In genomic region chr19:14434157-14434501, GRCh38 we compare ENCODE assay signal across 6 cellular contexts. TPM values are rescaled to one million over a fixed set of nuclear protein-coding genes. Genes with fewer than 3 reads are reported as not detected.
DNase-seq lines count a peak whose midpoint lies in the region; ATAC-seq, FAIRE-seq and TF ChIP-seq lines count a peak whose summit lies in the region.

No MANE protein-coding gene starts in this region.

- WGBS in mesodermal cell (ENCODE audit: insufficient coverage in 2 of 2), 2 experiments, result 83 to 85% methylated on average over 2 to 4 of the region's 4 CpGs

- peak overlapping the region; percentile 42 for H3K27ac Mint-ChIP-seq in activated T-helper 2 cell treated with anti-CD3 and anti-CD28 coated beads, Interferon-gamma antibody, Interleukin-2, Interleukin-4, amounts not matched to agents 10 μg/mL and 5 μg/mL and 100 μg/mL, durations not matched to agents 14 hours and 24 hours and 36 hours

- intact Hi-C loops in activated T-helper 2 cell treated with anti-CD3 and anti-CD28 coated beads, Interferon-gamma antibody, Interleukin-2, Interleukin-4, amounts not matched to agents 10 μg/mL and 5 μg/mL and 100 μg/mL, durations not matched to agents 14 hours and 24 hours and 36 hours (cut with micrococcal nuclease), result loop anchor here (5.0 kb wide), 1 partner anchor 38 kb away; no protein-coding TSS in a partner anchor

- no peak for DNase-seq in activated T-helper 2 cell treated with anti-CD3 and anti-CD28 coated beads, Interferon-gamma antibody, Interleukin-2, Interleukin-4, amounts not matched to agents 10 μg/mL and 5 μg/mL and 100 μg/mL, durations not matched to agents 14 hours and 24 hours and 36 hours (ENCODE audit: low spot score)
- DNase-seq in DMS114 treated with DMSO at 0.1 percent for 48 hours (lab: John Stamatoyannopoulos, UW; ENCODE audit: unreplicated experiment), result no peak
- DNase-seq in HEK293T (ENCODE audit: extremely low spot score), result no peak
- DNase-seq in GM12892 (ENCODE audit: insufficient read length), result no peak

- POLR2A ChIA-PET in HEK293T (lab: Yijun Ruan, JAX), result interaction anchor here (1.0 kb wide), 1 partner anchor 14 kb away, joined by 4 read pairs; the partner anchor contains the start of gene DDX39A

- FAIRE-seq in GM12892 (lab: Jason Lieb, UNC), result no peak

- peaks cover 28% of the 10 kb centered on the region for H3K4me1 Mint-ChIP-seq in activated T-helper 2 cell treated with anti-CD3 and anti-CD28 coated beads, Interferon-gamma antibody, Interleukin-2, Interleukin-4, amounts not matched to agents 10 μg/mL and 5 μg/mL and 100 μg/mL, durations not matched to agents 14 hours and 24 hours and 36 hours (ENCODE audit: low read depth)

- no peaks in the 10 kb centered on the region for H3K9me3 Mint-ChIP-seq in activated T-helper 2 cell treated with anti-CD3 and anti-CD28 coated beads, Interferon-gamma antibody, Interleukin-2, Interleukin-4, amounts not matched to agents 10 μg/mL and 5 μg/mL and 100 μg/mL, durations not matched to agents 14 hours and 24 hours and 36 hours

- no peaks in the 10 kb centered on the region for H3K9me3 ChIP-seq in mesodermal cell (ENCODE audit: control insufficient read depth, low read length)

- H3K36me3 ChIP-seq in mesodermal cell (ENCODE audit: control insufficient read depth, insufficient read depth, low read length), result peaks cover 6% of the 10 kb centered on the region

- peaks cover 6% of the 10 kb centered on the region for H3K36me3 Mint-ChIP-seq in activated T-helper 2 cell treated with anti-CD3 and anti-CD28 coated beads, Interferon-gamma antibody, Interleukin-2, Interleukin-4, amounts not matched to agents 10 μg/mL and 5 μg/mL and 100 μg/mL, durations not matched to agents 14 hours and 24 hours and 36 hours (ENCODE audit: low read depth)

- CTCF ChIA-PET in HEK293T (lab: Yijun Ruan, JAX), result no interaction called here

- H3K4me3 Mint-ChIP-seq in activated T-helper 2 cell treated with anti-CD3 and anti-CD28 coated beads, Interferon-gamma antibody, Interleukin-2, Interleukin-4, amounts not matched to agents 10 μg/mL and 5 μg/mL and 100 μg/mL, durations not matched to agents 14 hours and 24 hours and 36 hours (ENCODE audit: low read depth), result peak overlapping the region; percentile 81

- H3K4me1 ChIP-seq in mesodermal cell (ENCODE audit: control insufficient read depth, insufficient read depth, low read length, poor library complexity, severe bottlenecking), result peaks cover 12% of the 10 kb centered on the region

- no peak for TF ChIP-seq POLR2A in GM12892 (IDR thresholded peaks at IDR 0.05; ENCODE audit: low read depth, low read length)

- ATAC-seq in HG02642 (IDR thresholded peaks at IDR 0.05; ENCODE audit: poor library complexity, unreplicated experiment), result peak; percentile 16

- peaks cover 5% of the 10 kb centered on the region for H3K27me3 Mint-ChIP-seq in activated T-helper 2 cell treated with anti-CD3 and anti-CD28 coated beads, Interferon-gamma antibody, Interleukin-2, Interleukin-4, amounts not matched to agents 10 μg/mL and 5 μg/mL and 100 μg/mL, durations not matched to agents 14 hours and 24 hours and 36 hours (ENCODE audit: low read depth)

- H3K27ac ChIP-seq in mesodermal cell (ENCODE audit: low read depth, low read length, severe bottlenecking), result no peak overlapping the region

- peak overlapping the region; percentile 67 for H3K4me3 ChIP-seq in mesodermal cell (ENCODE audit: extremely low read depth, insufficient read depth, low read length, poor library complexity, severe bottlenecking)

TF ChIP-seq in HEK293T, 16 proteins besides CTCF, POLR2A, EP300 and RAD21:
- TF ChIP-seq CTBP1 (IDR thresholded peaks at IDR 0.05; ENCODE audit: borderline replicate concordance) (no peak), TARDBP (IDR thresholded peaks at IDR 0.05) (no peak), FOXM1 (IDR thresholded peaks at IDR 0.05; ENCODE audit: borderline replicate concordance) (no peak), SP1 (IDR thresholded peaks at IDR 0.05) (no peak), FOXA1 (IDR thresholded peaks at IDR 0.05) (no peak), LEF1 (IDR thresholded peaks at IDR 0.05; ENCODE audit: borderline replicate concordance) (no peak), PKNOX1 (IDR thresholded peaks at IDR 0.05) (no peak), BHLHE40 (IDR thresholded peaks at IDR 0.05; ENCODE audit: borderline replicate concordance) (no peak), ELF4 (IDR thresholded peaks at IDR 0.05) (no peak), L3MBTL2 (conservative IDR thresholded peaks at IDR 0.05) (no peak), FOXK2 (IDR thresholded peaks at IDR 0.05) (no peak), HDGF (IDR thresholded peaks at IDR 0.05; ENCODE audit: borderline replicate concordance) (no peak), ZNF384 (IDR thresholded peaks at IDR 0.05) (no peak), NFRKB (IDR thresholded peaks at IDR 0.05) (no peak), ARNT (IDR thresholded peaks at IDR 0.05) (no peak), SUZ12 (IDR thresholded peaks at IDR 0.05) (no peak)

RNA-seq across cellular contexts. Expression of gene PKN1, which starts 1.0 kb away (rescaled TPM):
- total RNA-seq in activated T-helper 2 cell treated with anti-CD3 and anti-CD28 coated beads, Interferon-gamma antibody, Interleukin-2, Interleukin-4, amounts not matched to agents 10 μg/mL and 5 μg/mL and 100 μg/mL, durations not matched to agents 14 hours and 24 hours and 36 hours, result 171 and 172 TPM in 2 replicates
- 81.2 TPM for polyA plus RNA-seq in mesodermal cell (2013, experiment 1 of 2)
- 67.1 TPM for polyA plus RNA-seq in mesodermal cell (2013, experiment 2 of 2)
- 40.0 TPM for polyA plus RNA-seq in GM12892 (2012; ENCODE audit: missing spikeins)

RNA-seq across cellular contexts. Expression of gene DDX39A, which starts 15.0 kb away (rescaled TPM):
- total RNA-seq in activated T-helper 2 cell treated with anti-CD3 and anti-CD28 coated beads, Interferon-gamma antibody, Interleukin-2, Interleukin-4, amounts not matched to agents 10 μg/mL and 5 μg/mL and 100 μg/mL, durations not matched to agents 14 hours and 24 hours and 36 hours, result 268 TPM in 2 replicates
- 50.4 TPM for polyA plus RNA-seq in mesodermal cell (2013, experiment 1 of 2)
- 46.8 TPM for polyA plus RNA-seq in mesodermal cell (2013, experiment 2 of 2)
- 79.3 TPM for polyA plus RNA-seq in GM12892 (2012; ENCODE audit: missing spikeins)

RNA-seq across cellular contexts. Expression of gene PTGER1, which starts 41.0 kb away (rescaled TPM):
- 1.1 and 1.6 TPM in 2 replicates for total RNA-seq in activated T-helper 2 cell treated with anti-CD3 and anti-CD28 coated beads, Interferon-gamma antibody, Interleukin-2, Interleukin-4, amounts not matched to agents 10 μg/mL and 5 μg/mL and 100 μg/mL, durations not matched to agents 14 hours and 24 hours and 36 hours
- polyA plus RNA-seq in mesodermal cell (2013, experiment 1 of 2), result 0.18 TPM
- not detected for polyA plus RNA-seq in mesodermal cell (2013, experiment 2 of 2)
- polyA plus RNA-seq in GM12892 (2012; ENCODE audit: missing spikeins), result not detected

RNA-seq across cellular contexts. Expression of gene ADGRE5, which starts 52.9 kb away (rescaled TPM):
- 177 and 183 TPM in 2 replicates for total RNA-seq in activated T-helper 2 cell treated with anti-CD3 and anti-CD28 coated beads, Interferon-gamma antibody, Interleukin-2, Interleukin-4, amounts not matched to agents 10 μg/mL and 5 μg/mL and 100 μg/mL, durations not matched to agents 14 hours and 24 hours and 36 hours
- polyA plus RNA-seq in mesodermal cell (2013, experiment 1 of 2), result 18.4 TPM
- polyA plus RNA-seq in mesodermal cell (2013, experiment 2 of 2), result 15.9 TPM
- 45.4 TPM for polyA plus RNA-seq in GM12892 (2012; ENCODE audit: missing spikeins)
